Comparison of ENCODE assay signal across 25 cellular contexts in genomic region chrX:8192276-8192675, GRCh38. TPM values are rescaled to one million over a fixed set of nuclear protein-coding genes. Genes with fewer than 3 reads are reported as not detected.
"Had no signal": no experiment of that assay in that cellular context is flagged by ENCODE, and none has a peak within 500 bp of the region (broad histone marks: within the 10 kb centered on the region; RNA-seq: fewer than 3 reads in every experiment).

No MANE protein-coding gene starts in this region.

- H3K4me3 ChIP-seq: heart left ventricle, mucosa of descending colon, stomach, thoracic aorta, transverse colon had no signal

- H3K4me1 ChIP-seq: heart left ventricle, stomach, transverse colon had no signal

- H3K36me3 ChIP-seq: heart left ventricle, neutrophil, stomach, thoracic aorta, transverse colon had no signal

- DNase-seq: heart left ventricle; hypothalamus; kidney glomerular epithelial cell; mammary epithelial cell; mucosa of descending colon; naive thymus-derived CD8-positive, alpha-beta T cell; right cardiac atrium; small intestine; stimulated activated CD4-positive, alpha-beta T cell treated with anti-CD3 and anti-CD28 coated beads, Interleukin-12 subunit alpha, Interleukin-12 subunit beta, amount 100 ng/mL, for 4 hours; stimulated activated naive CD4-positive, alpha-beta T cell; stomach; substantia nigra; transverse colon had no signal

- H3K27ac ChIP-seq: heart left ventricle, neutrophil, stomach, thoracic aorta, transverse colon had no signal

- H3K9me3 ChIP-seq: heart left ventricle, mucosa of descending colon, neutrophil, thoracic aorta, transverse colon had no signal

- H3K27me3 ChIP-seq: heart left ventricle, neutrophil, stomach, transverse colon had no signal

RNA-seq across cellular contexts. Expression of gene VCX2, which starts 21.2 kb away (rescaled TPM):
- total RNA-seq: esophagus mucosa; fibroblast of lung; frontal cortex; glomerular endothelial cell; heart left ventricle; left lobe of liver; lower leg skin; mammary epithelial cell; mucosa of descending colon; naive thymus-derived CD8-positive, alpha-beta T cell; osteoblast; posterior vena cava; right cardiac atrium; stomach; thoracic aorta; transverse colon; ureter had no signal
- polyA plus RNA-seq: fibroblast of lung; heart left ventricle; mammary epithelial cell; naive thymus-derived CD8-positive, alpha-beta T cell; neural cell; right cardiac atrium; small intestine; stomach had no signal
